14 cellular contexts compared by ENCODE assay signal in the genomic region with DNA sequence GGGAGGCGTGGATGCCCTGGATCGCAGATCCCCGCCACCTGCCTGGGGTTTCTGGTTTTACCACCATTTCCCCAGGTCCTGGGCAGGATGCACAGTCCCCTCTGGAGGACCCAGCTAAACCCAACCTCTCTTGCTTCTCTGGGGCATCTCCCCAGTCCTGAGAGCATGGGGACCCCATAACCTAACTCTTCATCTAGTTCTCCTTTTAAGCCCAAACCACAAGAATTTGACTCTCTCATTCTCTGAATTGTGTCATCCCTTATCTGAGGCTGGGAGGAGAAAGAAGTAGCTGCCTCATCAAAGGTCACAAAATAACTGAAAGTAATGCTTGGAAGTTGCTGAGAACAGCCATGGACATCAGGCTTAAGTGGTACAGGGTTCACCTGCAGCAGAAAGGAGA.
DNase-seq lines count a peak whose midpoint lies in the region; ATAC-seq, FAIRE-seq and TF ChIP-seq lines count a peak whose summit lies in the region.
"Had no signal": no experiment of that assay in that cellular context is flagged by ENCODE, and none has a peak within 500 bp of the region (broad histone marks: within the 10 kb centered on the region; RNA-seq: fewer than 3 reads in every experiment).

No MANE protein-coding gene starts in this region.

- H3K9me3 ChIP-seq in astrocyte (ENCODE audit: insufficient read depth, low read depth, low read length) (no peaks in the 10 kb centered on the region), SK-N-SH (no peaks in the 10 kb centered on the region)

- H3K36me3 ChIP-seq in KMS-11 (ENCODE audit: insufficient read depth): no peaks in the 10 kb centered on the region
- no peaks in the 10 kb centered on the region for H3K36me3 ChIP-seq in astrocyte (ENCODE audit: insufficient read depth, low read length)
- no peaks in the 10 kb centered on the region for H3K36me3 ChIP-seq in SK-N-SH (replicated peaks in 1 of 2; ENCODE audit: control insufficient read depth in 1 of 2, insufficient read depth in 2 of 2, low read length in 1 of 2)

- H3K4me2 ChIP-seq in KMS-11: peak overlapping the region; percentile 72; the same call in 1 of the 2 replicates
- H3K4me2 ChIP-seq in astrocyte (ENCODE audit: low read length): no peak overlapping the region
- no peak overlapping the region for H3K4me2 ChIP-seq in SK-N-SH

- no peak for FAIRE-seq in astrocyte (lab: Jason Lieb, UNC)
- FAIRE-seq: H1 had no signal

- H3K4me3 ChIP-seq in KMS-11 (IDR thresholded peaks at IDR 0.05; ENCODE audit: insufficient read depth, low read depth, low read length): no peak overlapping the region
- H3K4me3 ChIP-seq in astrocyte (ENCODE audit: insufficient read depth, low read depth, low read length): no peak overlapping the region
- no peak overlapping the region for H3K4me3 ChIP-seq in SK-N-SH (ENCODE audit: low read depth in 2 of 2, low read length in 1 of 2)

- no peaks in the 10 kb centered on the region for H3K9me3 Mint-ChIP-seq in astrocyte (ENCODE audit: unreplicated experiment)

- H3K9me2 ChIP-seq in SK-N-SH: no peaks in the 10 kb centered on the region

- DNase-seq in astrocyte (ENCODE audit: low read depth) (no peak), sciatic nerve (ENCODE audit: low spot score) (no peak), SK-N-SH (no peak)
- no peak for DNase-seq in stimulated activated naive CD8-positive, alpha-beta T cell treated with anti-CD3 and anti-CD28 coated beads, Interleukin-15, Interleukin-2, amounts not matched to agents 100 U/mL and 50 U/mL, for 24 hours
- DNase-seq: ACHN; GF-D8; NCI-H1436 treated with DMSO at 0.1 percent for 48 hours; NCI-H2029; NCI-H526 treated with DMSO at 0.1 percent for 48 hours; NK-92 treated with Interleukin-12 subunit alpha and Interleukin-12 subunit beta, amount 100 ng/mL, for 24 hours had no signal

- H3K4me1 Mint-ChIP-seq in astrocyte (ENCODE audit: low read depth, unreplicated experiment): peaks cover 16% of the 10 kb centered on the region

- H3K27ac ChIP-seq in KMS-11 (no peak overlapping the region), astrocyte (ENCODE audit: low read depth, low read length) (no peak overlapping the region), SK-N-SH (ENCODE audit: low read depth in 2 of 2, low read length in 1 of 2) (no peak overlapping the region)

- H3K4me3 Mint-ChIP-seq in astrocyte (ENCODE audit: unreplicated experiment): no peak overlapping the region

- no peak for TF ChIP-seq EP300 in SK-N-SH (IDR thresholded peaks at IDR 0.05; ENCODE audit: borderline replicate concordance in 1 of 2, low read depth in 1 of 2, low read length in 1 of 2)

- H3K27me3 ChIP-seq in KMS-11 (ENCODE audit: insufficient read depth, low read depth) (no peaks in the 10 kb centered on the region), astrocyte (ENCODE audit: insufficient read depth, low read length) (no peaks in the 10 kb centered on the region), SK-N-SH (ENCODE audit: insufficient read depth) (no peaks in the 10 kb centered on the region)

- H3F3A ChIP-seq in SK-N-SH (replicated peaks; ENCODE audit: insufficient read depth): no peaks in the 10 kb centered on the region

- WGBS in SK-N-SH (ENCODE audit: low lambda C conversion rate): 55% methylated on average over 3 of the region's 3 CpGs

- no peaks in the 10 kb centered on the region for H3K79me2 ChIP-seq in KMS-11 (ENCODE audit: insufficient read depth, low read depth)
- no peaks in the 10 kb centered on the region for H3K79me2 ChIP-seq in astrocyte (ENCODE audit: insufficient read depth, low read length)
- H3K79me2 ChIP-seq in SK-N-SH (ENCODE audit: insufficient read depth): no peaks in the 10 kb centered on the region

- peaks cover 5% of the 10 kb centered on the region for H3K27me3 Mint-ChIP-seq in astrocyte (ENCODE audit: low read depth, unreplicated experiment)

- no peaks in the 10 kb centered on the region for H4K20me1 ChIP-seq in KMS-11 (ENCODE audit: insufficient read depth)
- no peaks in the 10 kb centered on the region for H4K20me1 ChIP-seq in astrocyte (ENCODE audit: insufficient read depth, low read length)
- no peaks in the 10 kb centered on the region for H4K20me1 ChIP-seq in SK-N-SH (ENCODE audit: insufficient read depth)

- TF ChIP-seq RAD21 in SK-N-SH (IDR thresholded peaks at IDR 0.05; ENCODE audit: low read length): no peak

- CTCF ChIA-PET in SK-N-SH (lab: Yijun Ruan, JAX): interaction anchor here (1.2 to 1.7 kb wide), 2 partner anchors 9 to 171 kb away, joined by 3 to 5 read pairs; no protein-coding TSS in a partner anchor

- intact Hi-C loops in sciatic nerve (cut with DNase I): no loop called here

- H2AFZ ChIP-seq in KMS-11 (ENCODE audit: low read depth): peak overlapping the region; percentile 8; the same call in 1 of the 2 replicates
- H2AFZ ChIP-seq in astrocyte (ENCODE audit: low read depth, low read length): no peak overlapping the region
- no peak overlapping the region for H2AFZ ChIP-seq in SK-N-SH (ENCODE audit: low read depth)

- POLR2A ChIA-PET in SK-N-SH (lab: Yijun Ruan, JAX): no interaction called here

- H3K9ac ChIP-seq in KMS-11 (no peak overlapping the region), astrocyte (ENCODE audit: low read length) (no peak overlapping the region), SK-N-SH (no peak overlapping the region)

- H3K4me1 ChIP-seq in KMS-11 (ENCODE audit: low read depth, poor library complexity, severe bottlenecking) (peaks cover 48% of the 10 kb centered on the region), astrocyte (ENCODE audit: insufficient read depth, low read length) (no peaks in the 10 kb centered on the region), SK-N-SH (ENCODE audit: control insufficient read depth in 1 of 2, insufficient read depth in 2 of 2, low read depth in 1 of 2, low read length in 1 of 2) (peaks cover 0 to 6% of the 10 kb centered on the region in 2 experiments; a peak in 1 of 4 replicates)

- ATAC-seq in GM18511 (IDR thresholded peaks at IDR 0.05; ENCODE audit: unreplicated experiment) (peak; percentile 77), sciatic nerve (peak; percentile 40), HG03139 (IDR thresholded peaks at IDR 0.05; ENCODE audit: unreplicated experiment) (no peak)
- ATAC-seq in stimulated activated naive CD8-positive, alpha-beta T cell treated with anti-CD3 and anti-CD28 coated beads, Interleukin-15, Interleukin-2, amounts not matched to agents 100 U/mL and 50 U/mL, for 24 hours: no peak

- no peaks in the 10 kb centered on the region for H3K36me3 Mint-ChIP-seq in astrocyte (ENCODE audit: low read depth, unreplicated experiment)

- H3K27ac Mint-ChIP-seq in astrocyte (ENCODE audit: unreplicated experiment): peak overlapping the region; percentile 84

- no peak for TF ChIP-seq CTCF in KMS-11 (conservative IDR thresholded peaks at IDR 0.05; ENCODE audit: low read depth, low read length)
- TF ChIP-seq CTCF in astrocyte (IDR thresholded peaks at IDR 0.05; ENCODE audit: insufficient read depth, low read depth, low read length): no peak
- TF ChIP-seq CTCF in SK-N-SH (IDR thresholded peaks at IDR 0.05): no peak

TF ChIP-seq in SK-N-SH, 30 proteins besides CTCF, POLR2A, EP300 and RAD21:
- no peak for TF ChIP-seq GABPA (IDR thresholded peaks at IDR 0.05; ENCODE audit: low read depth)
- no peak for TF ChIP-seq MXI1 (IDR thresholded peaks at IDR 0.05; ENCODE audit: low read depth, low read length)
TF ChIP-seq in SK-N-SH: peak in this region for 0.

Comparison
In these comparisons a context has a peak if more than half of its experiments do, and no peak if none do; other contexts are left out.
1. ATAC-seq: peak in GM18511 (single experiment) and sciatic nerve (single experiment); none in stimulated activated naive CD8-positive, alpha-beta T cell treated with anti-CD3 and anti-CD28 coated beads, Interleukin-15, Interleukin-2, amounts not matched to agents 100 U/mL and 50 U/mL, for 24 hours (single experiment) and HG03139 (single experiment).